In genomic region chr10:22986771-22987542, GRCh38 we compare ENCODE assay signal across 8 cellular contexts. TPM values are rescaled to one million over a fixed set of nuclear protein-coding genes. Genes with fewer than 3 reads are reported as not detected.
DNase-seq lines count a peak whose midpoint lies in the region; ATAC-seq, FAIRE-seq and TF ChIP-seq lines count a peak whose summit lies in the region.

No MANE protein-coding gene starts in this region.

- no peaks in the 10 kb centered on the region for H3K36me3 ChIP-seq in lower lobe of right lung
- H3K36me3 ChIP-seq in neuronal stem cell (replicated peaks in 1 of 2; ENCODE audit: control insufficient read depth in 2 of 2, insufficient read depth in 2 of 2, low read length in 2 of 2): no peaks in the 10 kb centered on the region

- no peak overlapping the region for H2BK12ac ChIP-seq in neuronal stem cell (ENCODE audit: low read length)

- H3K9me3 ChIP-seq in lower lobe of right lung (no peaks in the 10 kb centered on the region), neuronal stem cell (replicated peaks in 1 of 2; ENCODE audit: control insufficient read depth in 2 of 2, insufficient read depth in 1 of 2, low read depth in 1 of 2, low read length in 2 of 2) (no peaks in the 10 kb centered on the region)

- no peak overlapping the region for H2AFZ ChIP-seq in neuronal stem cell (ENCODE audit: low read length)

- no peak for ATAC-seq in lower lobe of right lung
- ATAC-seq in GM21360 (IDR thresholded peaks at IDR 0.05; ENCODE audit: unreplicated experiment): no peak
- ATAC-seq in GM19455 (IDR thresholded peaks at IDR 0.05; ENCODE audit: unreplicated experiment): no peak

- no peak overlapping the region for H3K14ac ChIP-seq in neuronal stem cell (ENCODE audit: low read length)

- peaks cover 6% of the 10 kb centered on the region for H3K4me1 ChIP-seq in lower lobe of right lung
- no peaks in the 10 kb centered on the region for H3K4me1 ChIP-seq in neuronal stem cell (ENCODE audit: control insufficient read depth in 2 of 2, insufficient read depth in 1 of 2, low read depth in 1 of 2, low read length in 2 of 2)

- H2AK5ac ChIP-seq in neuronal stem cell (ENCODE audit: low read depth, low read length): no peak overlapping the region

- no peaks in the 10 kb centered on the region for H3K79me1 ChIP-seq in neuronal stem cell (ENCODE audit: low read depth, low read length)

- H2BK120ac ChIP-seq in neuronal stem cell (ENCODE audit: low read depth, low read length): no peak overlapping the region

- DNase-seq in Ammon's horn (ENCODE audit: low spot score) (peak; percentile 56), GM19239 (ENCODE audit: insufficient read length, low spot score) (no peak), NAMALWA (ENCODE audit: low spot score) (peak; percentile 60), astrocyte of the cerebellum (ENCODE audit: low read depth) (peak; percentile 43), lower lobe of right lung (no peak), neuronal stem cell (ENCODE audit: low spot score) (no peak)

- H4K8ac ChIP-seq in neuronal stem cell (ENCODE audit: low read depth, low read length): no peak overlapping the region

- intact Hi-C loops in lower lobe of right lung (cut with DNase I): loop anchor here (10.0 kb wide), 1 partner anchor 982 kb away; the partner anchor contains the start of gene DNAJC1

- no peak overlapping the region for H2BK5ac ChIP-seq in neuronal stem cell (ENCODE audit: low read length)

- no peak overlapping the region for H2BK15ac ChIP-seq in neuronal stem cell (ENCODE audit: low read length)

- H3K18ac ChIP-seq in neuronal stem cell (ENCODE audit: low read length): no peak overlapping the region

- H3K4me2 ChIP-seq in neuronal stem cell (ENCODE audit: insufficient read depth, low read length, poor library complexity, severe bottlenecking): no peak overlapping the region

- H3K4ac ChIP-seq in neuronal stem cell (ENCODE audit: low read length): no peak overlapping the region

- no CpG with 5 or more reads among the region's 2 CpGs for WGBS in neuronal stem cell (ENCODE audit: extremely low coverage in 2 of 2, insufficient read length in 2 of 2, insufficient replicate concordance in 1 of 2), 2 donors

- H3K23ac ChIP-seq in neuronal stem cell (ENCODE audit: low read depth, low read length, poor library complexity): no peak overlapping the region

- H3K4me3 ChIP-seq in astrocyte of the cerebellum (ENCODE audit: low read depth, low read length): no peak overlapping the region
- no peak overlapping the region for H3K4me3 ChIP-seq in lower lobe of right lung
- H3K4me3 ChIP-seq in neuronal stem cell (ENCODE audit: low read length in 2 of 2): no peak overlapping the region

- in situ Hi-C loops in astrocyte of the cerebellum (cut with HindIII; ENCODE audit: low sequenced_read_pairs): loop anchor here (25.0 kb wide), 3 partner anchors 400 to 1000 kb away; no protein-coding TSS in a partner anchor

- FAIRE-seq in GM19239 (lab: Jason Lieb, UNC): peak; percentile 90

- no peak overlapping the region for H3K27ac ChIP-seq in lower lobe of right lung
- H3K27ac ChIP-seq in neuronal stem cell (replicated peaks; ENCODE audit: low read length): no peak overlapping the region

- no peak overlapping the region for H3K9ac ChIP-seq in neuronal stem cell (ENCODE audit: low read depth, low read length, poor library complexity)

- peak; percentile 21 for TF ChIP-seq CTCF in astrocyte of the cerebellum (IDR thresholded peaks at IDR 0.05; ENCODE audit: low read depth, low read length, missing control alignments)
- peak; percentile 34 for TF ChIP-seq CTCF in lower lobe of right lung (IDR thresholded peaks at IDR 0.05)

- H4K91ac ChIP-seq in neuronal stem cell (ENCODE audit: low read depth, low read length, poor library complexity): no peak overlapping the region

- H3K27me3 ChIP-seq in lower lobe of right lung (ENCODE audit: low read depth) (no peaks in the 10 kb centered on the region), neuronal stem cell (ENCODE audit: control insufficient read depth in 3 of 3, insufficient read depth in 3 of 3, low read depth in 1 of 3, low read length in 3 of 3) (peaks cover 0 to 3% (median 0%) of the 10 kb centered on the region in 3 experiments)

RNA-seq across cellular contexts. Expression of gene ARMC3, which starts 59.1 kb away (rescaled TPM):
- total RNA-seq in lower lobe of right lung: 9.6 TPM
- 1.1 TPM for polyA plus RNA-seq in neuronal stem cell (2013, experiment 1 of 2)
- 1.3 TPM for polyA plus RNA-seq in neuronal stem cell (2013, experiment 2 of 2)

Comparison
In these comparisons a context has a peak if more than half of its experiments do, and no peak if none do; other contexts are left out.
1. DNase-seq: peak in Ammon's horn (single experiment), NAMALWA (single experiment) and astrocyte of the cerebellum (single experiment); none in GM19239 (single experiment), lower lobe of right lung (single experiment) and neuronal stem cell (single experiment).